ENCODE assay signal across 26 cellular contexts in the genomic region with DNA sequence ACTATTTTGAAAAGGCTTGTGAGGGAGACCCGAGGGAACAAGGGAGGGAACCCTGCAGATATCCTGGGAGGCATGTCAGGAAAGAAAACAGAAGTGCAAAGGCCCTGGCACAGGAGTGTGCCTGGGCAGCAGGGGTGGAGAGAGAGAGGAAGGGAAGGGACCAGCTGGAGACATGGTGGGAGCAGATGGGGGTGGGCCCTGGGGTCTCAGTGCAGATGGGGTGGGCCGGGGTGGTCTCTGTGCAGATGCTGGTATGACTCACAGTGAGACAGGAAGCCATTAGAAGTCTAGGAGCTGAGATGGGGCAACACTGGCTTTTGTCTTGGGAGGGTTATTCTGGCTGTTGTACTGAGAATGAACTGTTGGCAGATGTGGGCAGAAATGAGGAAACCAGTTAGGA.
"Had no signal": no experiment of that assay in that cellular context is flagged by ENCODE, and none has a peak within 500 bp of the region (broad histone marks: within the 10 kb centered on the region; RNA-seq: fewer than 3 reads in every experiment).

No MANE protein-coding gene starts in this region.

- H3K9me3 ChIP-seq: ovary, psoas muscle, right lobe of liver, thoracic aorta, thyroid gland, vagina had no signal

- H3K27ac ChIP-seq: neural progenitor cell, ovary, parathyroid adenoma, psoas muscle, right lobe of liver, sigmoid colon, stomach, thoracic aorta, thyroid gland, tibial nerve, upper lobe of left lung, vagina had no signal

- H3K36me3 ChIP-seq: neural progenitor cell, ovary, right lobe of liver, sigmoid colon, stomach, thoracic aorta, thyroid gland, tibial nerve, upper lobe of left lung, vagina had no signal

- DNase-seq: occipital lobe; ovary; psoas muscle; right cardiac atrium; right lobe of liver; sigmoid colon; small intestine; stimulated activated CD4-positive, alpha-beta T cell treated with anti-CD3 and anti-CD28 coated beads, Interleukin-15, amount 100 ng/mL, for 24 hours; stimulated activated CD4-positive, alpha-beta T cell treated with anti-CD3 and anti-CD28 coated beads, Interleukin-2, amount 100 ng/mL, for 24 hours; stimulated activated CD4-positive, alpha-beta T cell treated with anti-CD3 and anti-CD28 coated beads, Interleukin-2, amount 100 ng/mL, for 48 hours; stimulated activated CD4-positive, alpha-beta T cell treated with anti-CD3 and anti-CD28 coated beads, Interleukin-4, amount 100 ng/mL, for 24 hours; stimulated activated naive B cell treated with anti-CD40 and anti-IgM and Interleukin-4, amounts not matched to agents 10 μg/mL and 1 μg/mL and 100 μg/mL, for 72 hours; stimulated activated naive CD4-positive, alpha-beta T cell treated with Interleukin-2 at 50 U/mL for 16 hours; stomach; thyroid gland; trophoblast cell; upper lobe of left lung had no signal

- H3K36me3 Mint-ChIP-seq: neural progenitor cell; stimulated activated effector memory CD8-positive, alpha-beta T cell treated with anti-CD3 and anti-CD28 coated beads, Interleukin-12 subunit alpha, Interleukin-12 subunit beta, amount 100 ng/mL, for 72 hours; stimulated activated naive B cell treated with anti-CD40 and anti-IgM and Interleukin-4, amounts not matched to agents 10 μg/mL and 1 μg/mL and 100 μg/mL, for 72 hours had no signal

- H3K27me3 ChIP-seq: neural progenitor cell, ovary, right lobe of liver, thyroid gland, tibial nerve, upper lobe of left lung, vagina had no signal

- H3K4me1 Mint-ChIP-seq: stimulated activated effector memory CD8-positive, alpha-beta T cell treated with anti-CD3 and anti-CD28 coated beads, Interleukin-12 subunit alpha, Interleukin-12 subunit beta, amount 100 ng/mL, for 72 hours had no signal

- H3K4me1 ChIP-seq: parathyroid adenoma, psoas muscle, right lobe of liver, sigmoid colon, stomach, thyroid gland, tibial nerve, upper lobe of left lung, vagina had no signal

- ATAC-seq: psoas muscle; right cardiac atrium; right lobe of liver; stimulated activated effector memory CD8-positive, alpha-beta T cell treated with anti-CD3 and anti-CD28 coated beads, Interleukin-12 subunit alpha, Interleukin-12 subunit beta, amount 100 ng/mL, for 72 hours; stimulated activated naive B cell treated with anti-CD40 and anti-IgM and Interleukin-4, amounts not matched to agents 10 μg/mL and 1 μg/mL and 100 μg/mL, for 72 hours had no signal

- H3K4me3 ChIP-seq: neural progenitor cell, ovary, psoas muscle, right lobe of liver, sigmoid colon, stomach, thoracic aorta, thyroid gland, tibial nerve, upper lobe of left lung, vagina had no signal

- H3K27ac Mint-ChIP-seq: nephron; neural progenitor cell; progenitor cell of endocrine pancreas; stimulated activated effector memory CD8-positive, alpha-beta T cell treated with anti-CD3 and anti-CD28 coated beads, Interleukin-12 subunit alpha, Interleukin-12 subunit beta, amount 100 ng/mL, for 72 hours; stimulated activated naive B cell treated with anti-CD40 and anti-IgM and Interleukin-4, amounts not matched to agents 10 μg/mL and 1 μg/mL and 100 μg/mL, for 72 hours; stimulated activated naive CD8-positive, alpha-beta T cell treated with anti-CD3 and anti-CD28 coated beads, Interleukin-15, Interleukin-2, amounts not matched to agents 100 ng/mL and 50 ng/mL, for 24 hours had no signal

- H3K4me3 Mint-ChIP-seq: nephron; neural progenitor cell; stimulated activated effector memory CD8-positive, alpha-beta T cell treated with anti-CD3 and anti-CD28 coated beads, Interleukin-12 subunit alpha, Interleukin-12 subunit beta, amount 100 ng/mL, for 72 hours; stimulated activated naive B cell treated with anti-CD40 and anti-IgM and Interleukin-4, amounts not matched to agents 10 μg/mL and 1 μg/mL and 100 μg/mL, for 72 hours; stimulated activated naive CD8-positive, alpha-beta T cell treated with anti-CD3 and anti-CD28 coated beads, Interleukin-15, Interleukin-2, amounts not matched to agents 100 ng/mL and 50 ng/mL, for 24 hours had no signal
